1 cellular context compared by ENCODE assay signal in the genomic region with DNA sequence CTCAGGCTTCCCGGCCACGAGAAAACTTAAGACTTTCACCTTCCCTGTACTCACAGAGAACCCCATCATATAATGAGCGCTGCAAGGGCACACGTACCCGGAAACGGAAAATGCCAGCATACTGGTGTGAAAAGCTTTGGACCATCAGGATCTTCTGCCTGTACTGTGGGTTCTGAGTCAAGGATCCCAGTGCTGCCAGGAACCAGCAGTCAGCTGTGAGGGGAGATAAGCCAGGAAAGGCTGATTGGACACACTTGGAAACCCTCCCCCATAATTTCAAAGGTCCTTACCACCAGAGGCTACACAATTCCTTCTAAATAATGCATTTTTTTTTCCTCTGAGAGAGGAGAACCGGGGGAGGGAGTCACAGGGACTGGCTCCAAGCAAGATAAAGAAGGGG.
TF ChIP-seq lines count a peak whose summit lies in the region.

No MANE protein-coding gene starts in this region.

TF ChIP-seq in A549, 52 proteins besides CTCF, POLR2A, EP300 and RAD21:
- TF ChIP-seq BHLHE40 (IDR thresholded peaks at IDR 0.05; ENCODE audit: low read depth, low read length) (no peak), RFX5 (IDR thresholded peaks at IDR 0.05) (no peak), TP53 (CRISPR knock-in tag; IDR thresholded peaks at IDR 0.05) (no peak), GATA3 (IDR thresholded peaks at IDR 0.05; ENCODE audit: borderline replicate concordance) (no peak), HOXB13 (CRISPR knock-in tag; IDR thresholded peaks at IDR 0.05; ENCODE audit: low read depth) (no peak), ZNF302 (CRISPR knock-in tag; IDR thresholded peaks at IDR 0.05) (no peak)
- TF ChIP-seq, protein P1, sequence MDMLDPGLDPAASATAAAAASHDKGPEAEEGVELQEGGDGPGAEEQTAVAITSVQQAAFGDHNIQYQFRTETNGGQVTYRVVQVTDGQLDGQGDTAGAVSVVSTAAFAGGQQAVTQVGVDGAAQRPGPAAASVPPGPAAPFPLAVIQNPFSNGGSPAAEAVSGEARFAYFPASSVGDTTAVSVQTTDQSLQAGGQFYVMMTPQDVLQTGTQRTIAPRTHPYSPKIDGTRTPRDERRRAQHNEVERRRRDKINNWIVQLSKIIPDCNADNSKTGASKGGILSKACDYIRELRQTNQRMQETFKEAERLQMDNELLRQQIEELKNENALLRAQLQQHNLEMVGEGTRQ (IDR thresholded peaks at IDR 0.05), result no peak
